ENCODE assay signal across 18 cellular contexts in genomic region chr12:95248604-95249355, GRCh38. TPM values are rescaled to one million over a fixed set of nuclear protein-coding genes. Genes with fewer than 3 reads are reported as not detected.
DNase-seq lines count a peak whose midpoint lies in the region; TF ChIP-seq lines count a peak whose summit lies in the region.
"Had no signal": no experiment of that assay in that cellular context is flagged by ENCODE, and none has a peak within 500 bp of the region (broad histone marks: within the 10 kb centered on the region; RNA-seq: fewer than 3 reads in every experiment).

No MANE protein-coding gene starts in this region.

- POLR2A ChIA-PET in BJ (lab: Charles Lee) = no interaction called here

- TF ChIP-seq CTCF in BJ (IDR thresholded peaks at IDR 0.05; ENCODE audit: insufficient read depth, low read depth, low read length) (no peak), nephron progenitor cell (IDR thresholded peaks at IDR 0.05) (no peak)

- peaks cover 60% of the 10 kb centered on the region for H3K4me1 Mint-ChIP-seq in nephron progenitor cell

- no peaks in the 10 kb centered on the region for H3K27me3 ChIP-seq in BJ (ENCODE audit: control insufficient read depth, insufficient read depth, low read length)
- no peaks in the 10 kb centered on the region for H3K27me3 ChIP-seq in Karpas-422 (ENCODE audit: low read length)
- H3K27me3 ChIP-seq: adrenal gland, gastroesophageal sphincter, Peyer's patch, suprapubic skin had no signal

- H3K79me2 ChIP-seq in Karpas-422 (ENCODE audit: low read length) = peaks cover 96% of the 10 kb centered on the region

- H3K27ac ChIP-seq in Karpas-422 (ENCODE audit: low read length) = peak overlapping the region; percentile 79
- H3K27ac ChIP-seq: adrenal gland, Peyer's patch, suprapubic skin had no signal

- H3K9me2 ChIP-seq in Karpas-422 (replicated peaks; ENCODE audit: insufficient read depth, low read length) = no peaks in the 10 kb centered on the region

- H3K27me3 Mint-ChIP-seq in nephron progenitor cell (ENCODE audit: low read depth, poor library complexity) = no peaks in the 10 kb centered on the region
- H3K27me3 Mint-ChIP-seq: B cell, T-cell had no signal

- H3K4me3 ChIP-seq in BJ (ENCODE audit: low read depth, low read length) (no peak overlapping the region), Karpas-422 (ENCODE audit: low read length) (no peak overlapping the region)
- H3K4me3 ChIP-seq: adrenal gland, gastroesophageal sphincter, Peyer's patch, suprapubic skin had no signal

- H3K9me3 Mint-ChIP-seq in nephron progenitor cell = no peaks in the 10 kb centered on the region
- H3K9me3 Mint-ChIP-seq: T-cell had no signal

- H3K9me3 ChIP-seq in Karpas-422 (ENCODE audit: low read length) = no peaks in the 10 kb centered on the region
- H3K9me3 ChIP-seq: adrenal gland, gastroesophageal sphincter, Peyer's patch, suprapubic skin had no signal

- peak; percentile 12 for DNase-seq in BJ (ENCODE audit: low read depth)
- no peak for DNase-seq in Karpas-422
- peak; percentile 47 for DNase-seq in cerebellum (ENCODE audit: low spot score)
- no peak for DNase-seq in nephron progenitor cell
- no peak for DNase-seq in activated naive CD4-positive, alpha-beta T cell treated with anti-CD3 and anti-CD28 coated beads, Interleukin-2, amount 50 U/mL, for 16 hours
- DNase-seq in anterior cingulate cortex (lab: John Stamatoyannopoulos, UW) = no peak
- DNase-seq in NCI-H748 treated with DMSO at 0.1 percent for 48 hours (lab: John Stamatoyannopoulos, UW) = no peak
- no peak for DNase-seq in MV-4-11 (lab: John Stamatoyannopoulos, UW)
- DNase-seq: activated CD4-positive, CD25-positive, alpha-beta regulatory T cell treated with anti-CD3 and anti-CD28 coated beads, Interleukin-2, amount 50 U/mL, for 72 hours; adrenal gland; DND-41; NCI-H1436 treated with DMSO at 0.1 percent for 48 hours; NCI-H510A treated with DMSO at 0.1 percent for 48 hours; Peyer's patch; T-cell had no signal

- CTCF ChIA-PET in BJ (lab: Yijun Ruan, JAX) = no interaction called here

- H3K36me3 Mint-ChIP-seq in nephron progenitor cell (ENCODE audit: low read depth) = peaks cover 43% of the 10 kb centered on the region

- H3K9ac ChIP-seq in Karpas-422 (ENCODE audit: low read length) = no peak overlapping the region

- no peak overlapping the region for H2AFZ ChIP-seq in Karpas-422 (ENCODE audit: low read length)

- H3K36me3 ChIP-seq in BJ (ENCODE audit: control insufficient read depth, insufficient read depth, low read length) (no peaks in the 10 kb centered on the region; the same call in 1 of the 2 replicates), Karpas-422 (ENCODE audit: insufficient read depth, low read length) (peaks cover 31% of the 10 kb centered on the region; the same call in 1 of the 2 replicates)

- peak overlapping the region; percentile 91 for H3K27ac Mint-ChIP-seq in nephron progenitor cell
- H3K27ac Mint-ChIP-seq: B cell, T-cell had no signal

- no peaks in the 10 kb centered on the region for H4K20me1 ChIP-seq in Karpas-422 (ENCODE audit: insufficient read depth, low read depth, low read length)

- H3K4me3 Mint-ChIP-seq in nephron progenitor cell = peak overlapping the region; percentile 68
- H3K4me3 Mint-ChIP-seq: B cell, T-cell had no signal

- peaks cover 58% of the 10 kb centered on the region for H3K4me1 ChIP-seq in Karpas-422 (ENCODE audit: low read length)

- no peak overlapping the region for H3K4me2 ChIP-seq in Karpas-422 (ENCODE audit: low read depth, low read length, poor library complexity, severe bottlenecking)

RNA-seq across cellular contexts. Expression of gene VEZT, which starts 31.2 kb away (rescaled TPM):
- polyA plus RNA-seq in BJ (2011; rRNA removed) = 50.6 and 97.2 TPM in 2 replicates
- polyA minus RNA-seq in BJ (2011; rRNA and poly(A)+ RNA removed) = 51.5 and 52.8 TPM in 2 replicates
- total RNA-seq in Karpas-422 (2014; rRNA removed; shearing (Covaris generic); ENCODE audit: low replicate concordance) = 85.9 and 169 TPM in 2 replicates
- total RNA-seq in cerebellum = 236 TPM

RNA-seq across cellular contexts. Expression of gene FGD6, which starts 31.5 kb away (rescaled TPM):
- 2.1 and 4.4 TPM in 2 replicates for polyA plus RNA-seq in BJ (2011; rRNA removed)
- polyA minus RNA-seq in BJ (2011; rRNA and poly(A)+ RNA removed) = 4.5 and 4.9 TPM in 2 replicates
- 42.2 and 42.5 TPM in 2 replicates for total RNA-seq in Karpas-422 (2014; rRNA removed; shearing (Covaris generic); ENCODE audit: low replicate concordance)
- 30.0 TPM for total RNA-seq in cerebellum

Comparison
In these comparisons a context has a peak if more than half of its experiments do, and no peak if none do; other contexts are left out.
1. DNase-seq: peak in BJ (single experiment) and cerebellum (single experiment); none in Karpas-422 (single experiment), nephron progenitor cell (single experiment), activated naive CD4-positive, alpha-beta T cell treated with anti-CD3 and anti-CD28 coated beads, Interleukin-2, amount 50 U/mL, for 16 hours (single experiment), anterior cingulate cortex (0 of 58), NCI-H748 treated with DMSO at 0.1 percent for 48 hours (single experiment) and MV-4-11 (single experiment).